ENCODE assay signal across 21 cellular contexts in the genomic region with DNA sequence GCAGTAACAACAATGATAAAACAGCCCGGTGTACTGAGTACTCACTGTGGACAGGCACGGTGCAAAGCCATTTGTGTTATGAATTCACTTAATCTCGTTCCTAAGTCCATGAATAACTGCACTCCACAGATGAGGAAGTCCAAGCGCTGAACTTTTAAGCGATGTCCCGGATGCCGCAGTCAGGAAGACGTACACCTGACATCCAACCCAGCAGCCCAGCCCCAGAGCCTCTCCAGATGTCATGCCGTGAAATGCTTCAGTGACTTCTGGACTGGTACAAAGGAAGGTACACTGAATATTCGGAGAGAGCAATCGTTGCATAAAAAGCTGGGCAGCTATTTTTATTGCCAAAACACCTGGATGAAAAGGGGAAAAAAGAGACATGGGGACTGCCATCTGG.
DNase-seq lines count a peak whose midpoint lies in the region; ATAC-seq lines count a peak whose summit lies in the region.
"Had no signal": no experiment of that assay in that cellular context is flagged by ENCODE, and none has a peak within 500 bp of the region (broad histone marks: within the 10 kb centered on the region; RNA-seq: fewer than 3 reads in every experiment).

No MANE protein-coding gene starts in this region.

- peak overlapping the region in 7 of 11 experiments; percentile 13 to 64 (median 38); a peak in 10 of 22 replicates for H3K4me2 ChIP-seq in BLaER1 treated with 17β-estradiol and CSF1 and Interleukin-3, amounts not matched to agents 10 nM and 100 nM
- H3K4me2 ChIP-seq: A549 had no signal

- H3K9ac ChIP-seq in BLaER1 treated with 17β-estradiol and CSF1 and Interleukin-3, amounts not matched to agents 10 nM and 100 nM: no peak overlapping the region
- H3K9ac ChIP-seq: GM23248 had no signal

- H3K27me3 ChIP-seq in BLaER1 treated with 17β-estradiol and CSF1 and Interleukin-3, amounts not matched to agents 10 nM and 100 nM: no peaks in the 10 kb centered on the region
- H3K27me3 ChIP-seq: BE2C had no signal

- H3K27ac ChIP-seq in BLaER1 treated with 17β-estradiol and CSF1 and Interleukin-3, amounts not matched to agents 10 nM and 100 nM: no peak overlapping the region
- H3K27ac ChIP-seq: A549, C4-2B, GM23248 had no signal

- H4K20me1 ChIP-seq in BLaER1 treated with 17β-estradiol and CSF1 and Interleukin-3, amounts not matched to agents 10 nM and 100 nM: no peaks in the 10 kb centered on the region

- no peak for ATAC-seq in GM18520 (IDR thresholded peaks at IDR 0.05; ENCODE audit: unreplicated experiment)
- ATAC-seq: A549; CD8-positive, alpha-beta T cell had no signal

- H3K4me1 ChIP-seq in BLaER1 treated with 17β-estradiol and CSF1 and Interleukin-3, amounts not matched to agents 10 nM and 100 nM: peaks cover 0 to 30% (median 18%) of the 10 kb centered on the region in 10 experiments; a peak in 15 of 20 replicates
- H3K4me1 ChIP-seq: A549, BE2C, Caco-2 had no signal

- DNase-seq in NCI-H187 (lab: John Stamatoyannopoulos, UW) (peak; percentile 76 to 79), islet precursor cell (peak; percentile 29), NCI-H1694 treated with DMSO at 0.1 percent for 48 hours (lab: John Stamatoyannopoulos, UW) (no peak), NCI-H1092 treated with DMSO at 0.1 percent for 48 hours (lab: John Stamatoyannopoulos, UW) (no peak)
- DNase-seq in activated CD4-positive, alpha-beta T cell treated with anti-CD3 and anti-CD28 coated beads for 1 hour: no peak
- DNase-seq: 8988T; ACHN; AML-193; BE2C; CD4-positive, CD25-positive, alpha-beta regulatory T cell; CD8-positive, alpha-beta T cell; DMS153; GF-D8; GM23248; H7; HCEC 1CT had no signal

- peaks cover 0 to 8% (median 5%) of the 10 kb centered on the region in 11 experiments; a peak in 13 of 22 replicates for H3K9me3 ChIP-seq in BLaER1 treated with 17β-estradiol and CSF1 and Interleukin-3, amounts not matched to agents 10 nM and 100 nM (replicated peaks in 1 of 11)
- H3K9me3 ChIP-seq: A549, Caco-2 had no signal

- H3K4me3 ChIP-seq in BLaER1 treated with 17β-estradiol and CSF1 and Interleukin-3, amounts not matched to agents 10 nM and 100 nM: no peak overlapping the region
- H3K4me3 ChIP-seq: A549, GM23248 had no signal

- H3K36me3 ChIP-seq in BLaER1 treated with 17β-estradiol and CSF1 and Interleukin-3, amounts not matched to agents 10 nM and 100 nM: no peaks in the 10 kb centered on the region
- H3K36me3 ChIP-seq: BE2C had no signal

Comparison
In these comparisons a context has a peak if more than half of its experiments do, and no peak if none do; other contexts are left out.
1. DNase-seq: peak in NCI-H187 (2 of 2) and islet precursor cell (single experiment); none in NCI-H1694 treated with DMSO at 0.1 percent for 48 hours (single experiment), NCI-H1092 treated with DMSO at 0.1 percent for 48 hours (single experiment) and activated CD4-positive, alpha-beta T cell treated with anti-CD3 and anti-CD28 coated beads for 1 hour (single experiment).